34 cellular contexts compared by ENCODE assay signal in genomic region chr6:31956796-31957195, GRCh38. TPM values are rescaled to one million over a fixed set of nuclear protein-coding genes. Genes with fewer than 3 reads are reported as not detected.
DNase-seq lines count a peak whose midpoint lies in the region; ATAC-seq lines count a peak whose summit lies in the region.
"Had no signal": no experiment of that assay in that cellular context is flagged by ENCODE, and none has a peak within 500 bp of the region (broad histone marks: within the 10 kb centered on the region; RNA-seq: fewer than 3 reads in every experiment).

No MANE protein-coding gene starts in this region.

- H3K36me3 Mint-ChIP-seq in T-helper 2 cell treated with Interferon-gamma antibody and Interleukin-4, amounts not matched to agents 5 μg/mL and 100 μg/mL, for 36 hours (ENCODE audit: low read depth): peaks cover 55% of the 10 kb centered on the region
- peaks cover 66% of the 10 kb centered on the region for H3K36me3 Mint-ChIP-seq in activated CD8-positive, alpha-beta T cell treated with anti-CD3 and anti-CD28 coated beads, Interleukin-2, amount 10 ng/mL, durations not matched to agents 7 days and 5 days (ENCODE audit: low read depth)
- H3K36me3 Mint-ChIP-seq in naive thymus-derived CD4-positive, alpha-beta T cell: peaks cover 19 to 34% (median 23%) of the 10 kb centered on the region in 5 donors

- H3K27me3 Mint-ChIP-seq in T-helper 2 cell treated with Interferon-gamma antibody and Interleukin-4, amounts not matched to agents 5 μg/mL and 100 μg/mL, for 36 hours (ENCODE audit: low read depth): no peaks in the 10 kb centered on the region
- H3K27me3 Mint-ChIP-seq in activated CD8-positive, alpha-beta T cell treated with anti-CD3 and anti-CD28 coated beads, Interleukin-2, amount 10 ng/mL, durations not matched to agents 7 days and 5 days (ENCODE audit: low read depth): no peaks in the 10 kb centered on the region
- no peaks in the 10 kb centered on the region for H3K27me3 Mint-ChIP-seq in naive thymus-derived CD4-positive, alpha-beta T cell

- no peak overlapping the region for H3K27ac Mint-ChIP-seq in T-helper 2 cell treated with Interferon-gamma antibody and Interleukin-4, amounts not matched to agents 5 μg/mL and 100 μg/mL, for 36 hours
- H3K27ac Mint-ChIP-seq in activated CD8-positive, alpha-beta T cell treated with anti-CD3 and anti-CD28 coated beads, Interleukin-2, amount 10 ng/mL, durations not matched to agents 7 days and 5 days: peak overlapping the region; percentile 27
- peak overlapping the region in 4 of 9 donors; percentile 75 to 99 (median 94) for H3K27ac Mint-ChIP-seq in naive thymus-derived CD4-positive, alpha-beta T cell
- H3K27ac Mint-ChIP-seq: CD8-positive, alpha-beta T cell had no signal

- no peak for DNase-seq in T-helper 2 cell treated with Interferon-gamma antibody and Interleukin-4, amounts not matched to agents 5 μg/mL and 100 μg/mL, for 36 hours (ENCODE audit: low spot score)
- no peak for DNase-seq in T-helper 2 cell
- no peak for DNase-seq in activated CD8-positive, alpha-beta T cell treated with anti-CD3 and anti-CD28 coated beads, Interleukin-2, amount 10 ng/mL, durations not matched to agents 7 days and 5 days
- DNase-seq in naive thymus-derived CD4-positive, alpha-beta T cell: no peak
- DNase-seq in MG63: no peak
- no peak for DNase-seq in OCI-M1 (lab: John Stamatoyannopoulos, UW)
- DNase-seq: activated CD4-positive, alpha-beta T cell treated with anti-CD3 and anti-CD28 coated beads, Interleukin-2, amount 50 U/mL, for 48 hours; activated gamma-delta T cell; aorta; CD8-positive, alpha-beta T cell; cortex of kidney; foreskin fibroblast; heart left ventricle; kidney glomerular epithelial cell; NCI-H1092 treated with DMSO at 0.1 percent for 48 hours; NCI-H187; NCI-H2171; NCI-H524; NK-92 treated with Interleukin-12 subunit alpha and Interleukin-12 subunit beta, amount 100 ng/mL, for 24 hours; nucleus accumbens; PC-9; Right ventricle myocardium superior; stomach; T1000; thyroid gland had no signal

- intact Hi-C loops in naive thymus-derived CD4-positive, alpha-beta T cell (cut with micrococcal nuclease): loop anchor here (5.0 kb wide), 7 partner anchors 119 to 1744 kb away; partner anchors contain the start of genes AGPAT1 (in 1 of the 2), CSNK2B (in 1 of the 2), LY6G5B (in 1 of the 2) and PHF1 (in 1 of the 2)

- peaks cover 22% of the 10 kb centered on the region for H3K4me1 ChIP-seq in ACC112 (ENCODE audit: control insufficient read depth, insufficient read depth, low read length, unreplicated experiment)
- H3K4me1 ChIP-seq in naive thymus-derived CD4-positive, alpha-beta T cell (ENCODE audit: control insufficient read depth in 2 of 2, insufficient read depth in 2 of 2, low read length in 2 of 2): peaks cover 18 to 20% of the 10 kb centered on the region in 2 donors

- peak overlapping the region; percentile 89; the same call in 1 of the 2 replicates for H3K4me3 ChIP-seq in ACC112 (ENCODE audit: low read depth, low read length)
- no peak overlapping the region for H3K4me3 ChIP-seq in naive thymus-derived CD4-positive, alpha-beta T cell (ENCODE audit: low read length)
- no peak overlapping the region for H3K4me3 ChIP-seq in MG63
- H3K4me3 ChIP-seq: cardiac muscle cell, lung, stomach, thyroid gland had no signal

- H3K36me3 ChIP-seq in ACC112 (ENCODE audit: insufficient read depth, low read length) (peaks cover 16% of the 10 kb centered on the region), MG63 (peaks cover 32% of the 10 kb centered on the region)
- peaks cover 15 to 72% (median 25%) of the 10 kb centered on the region in 3 experiments for H3K36me3 ChIP-seq in naive thymus-derived CD4-positive, alpha-beta T cell (ENCODE audit: control insufficient read depth in 2 of 3, insufficient read depth in 3 of 3, low read length in 3 of 3)

- peak overlapping the region; percentile 94 for H3K4me3 Mint-ChIP-seq in T-helper 2 cell treated with Interferon-gamma antibody and Interleukin-4, amounts not matched to agents 5 μg/mL and 100 μg/mL, for 36 hours
- no peak overlapping the region for H3K4me3 Mint-ChIP-seq in activated CD8-positive, alpha-beta T cell treated with anti-CD3 and anti-CD28 coated beads, Interleukin-2, amount 10 ng/mL, durations not matched to agents 7 days and 5 days
- H3K4me3 Mint-ChIP-seq in naive thymus-derived CD4-positive, alpha-beta T cell: peak overlapping the region in 2 of 10 donors; percentile 91 to 100

- POLR2A ChIA-PET in activated CD8-positive, alpha-beta T cell treated with anti-CD3 and anti-CD28 coated beads, Interleukin-2, amount 10 ng/mL, durations not matched to agents 7 days and 5 days (lab: Charles Lee): interaction anchor here (4.1 kb wide), 1 partner anchor 15 kb away, joined by 68 read pairs; the partner anchor contains the start of gene DXO
- POLR2A ChIA-PET in naive thymus-derived CD4-positive, alpha-beta T cell (lab: Charles Lee): interaction anchor here (1.4 to 6.1 kb wide), 2 partner anchors 16 to 121 kb away, joined by 4 to 108 read pairs; partner anchors contain the start of gene DXO

- H3K4me1 Mint-ChIP-seq in T-helper 2 cell treated with Interferon-gamma antibody and Interleukin-4, amounts not matched to agents 5 μg/mL and 100 μg/mL, for 36 hours (ENCODE audit: low read depth): peaks cover 27% of the 10 kb centered on the region
- peaks cover 35% of the 10 kb centered on the region for H3K4me1 Mint-ChIP-seq in activated CD8-positive, alpha-beta T cell treated with anti-CD3 and anti-CD28 coated beads, Interleukin-2, amount 10 ng/mL, durations not matched to agents 7 days and 5 days (ENCODE audit: low read depth)
- peaks cover 23 to 48% (median 39%) of the 10 kb centered on the region in 7 donors for H3K4me1 Mint-ChIP-seq in naive thymus-derived CD4-positive, alpha-beta T cell

- no peak for ATAC-seq in activated CD8-positive, alpha-beta T cell treated with anti-CD3 and anti-CD28 coated beads, Interleukin-2, amount 10 ng/mL, durations not matched to agents 7 days and 5 days
- no peak for ATAC-seq in naive thymus-derived CD4-positive, alpha-beta T cell
- no peak for ATAC-seq in GM18907 (IDR thresholded peaks at IDR 0.05; ENCODE audit: unreplicated experiment)
- ATAC-seq: CD8-positive, alpha-beta T cell; esophagus mucosa; heart left ventricle had no signal

- no peak overlapping the region for H3K27ac ChIP-seq in ACC112 (ENCODE audit: low read depth, low read length)
- peak overlapping the region; percentile 99 for H3K27ac ChIP-seq in naive thymus-derived CD4-positive, alpha-beta T cell (ENCODE audit: low read depth, low read length)
- H3K27ac ChIP-seq: 22Rv1, cardiac muscle cell, heart left ventricle, PC-9, skin epidermis, stomach, thyroid gland had no signal

- H2AFZ ChIP-seq in ACC112 (ENCODE audit: low read length, unreplicated experiment): no peak overlapping the region
- H2AFZ ChIP-seq: PC-9 had no signal

- H3K27me3 ChIP-seq in ACC112 (ENCODE audit: insufficient read depth, low read length): no peaks in the 10 kb centered on the region
- H3K27me3 ChIP-seq in naive thymus-derived CD4-positive, alpha-beta T cell (ENCODE audit: control insufficient read depth in 2 of 2, insufficient read depth in 2 of 2, low read length in 2 of 2): no peaks in the 10 kb centered on the region
- H3K27me3 ChIP-seq in MG63: no peaks in the 10 kb centered on the region
- H3K27me3 ChIP-seq: cardiac muscle cell, heart left ventricle, stomach, thyroid gland had no signal

- CTCF ChIA-PET in activated CD8-positive, alpha-beta T cell treated with anti-CD3 and anti-CD28 coated beads, Interleukin-2, amount 10 ng/mL, durations not matched to agents 7 days and 5 days (lab: Charles Lee): no interaction called here
- CTCF ChIA-PET in naive thymus-derived CD4-positive, alpha-beta T cell (lab: Charles Lee): no interaction called here

- no peaks in the 10 kb centered on the region for H3K9me3 Mint-ChIP-seq in T-helper 2 cell treated with Interferon-gamma antibody and Interleukin-4, amounts not matched to agents 5 μg/mL and 100 μg/mL, for 36 hours
- H3K9me3 Mint-ChIP-seq in activated CD8-positive, alpha-beta T cell treated with anti-CD3 and anti-CD28 coated beads, Interleukin-2, amount 10 ng/mL, durations not matched to agents 7 days and 5 days (ENCODE audit: insufficient read depth): no peaks in the 10 kb centered on the region
- H3K9me3 Mint-ChIP-seq in naive thymus-derived CD4-positive, alpha-beta T cell: no peaks in the 10 kb centered on the region
- H3K9me3 Mint-ChIP-seq: CD8-positive, alpha-beta T cell had no signal

- no peaks in the 10 kb centered on the region for H3K9me3 ChIP-seq in naive thymus-derived CD4-positive, alpha-beta T cell (ENCODE audit: control insufficient read depth in 2 of 3, low read length in 3 of 3)
- H3K9me3 ChIP-seq in MG63: no peaks in the 10 kb centered on the region
- H3K9me3 ChIP-seq: heart left ventricle, stomach, thyroid gland had no signal

- H3K79me2 ChIP-seq in ACC112 (ENCODE audit: control insufficient read depth, insufficient read depth, low read length, unreplicated experiment): peaks cover 31% of the 10 kb centered on the region

RNA-seq across cellular contexts. Expression of gene NELFE, which starts 2.0 kb away (rescaled TPM):
- total RNA-seq in activated CD8-positive, alpha-beta T cell treated with anti-CD3 and anti-CD28 coated beads, Interleukin-2, amount 10 ng/mL, durations not matched to agents 7 days and 5 days: 10 to 100 TPM; 67.1 to 70.8 TPM
- total RNA-seq in naive thymus-derived CD4-positive, alpha-beta T cell: 10 to 100 TPM; 47.5 to 71.7 (median 59.1) TPM
- 10 to 100 TPM; 56.5 to 76.6 TPM for polyA plus RNA-seq in naive thymus-derived CD4-positive, alpha-beta T cell
- total RNA-seq in MG63 (2014; rRNA removed; shearing (Covaris generic); ENCODE audit: low replicate concordance): 111 and 131 TPM in 2 replicates

RNA-seq across cellular contexts. Expression of gene SKIC2, which starts 2.2 kb away (rescaled TPM):
- total RNA-seq in activated CD8-positive, alpha-beta T cell treated with anti-CD3 and anti-CD28 coated beads, Interleukin-2, amount 10 ng/mL, durations not matched to agents 7 days and 5 days: 10 to 100 TPM; 73.2 to 73.4 TPM
- total RNA-seq in naive thymus-derived CD4-positive, alpha-beta T cell: 100 to 1,000 TPM in 3 of 5 experiments, 10 to 100 TPM in 2; 85.6 to 139 (median 101) TPM
- 10 to 100 TPM; 20.1 to 23.5 TPM for polyA plus RNA-seq in naive thymus-derived CD4-positive, alpha-beta T cell
- total RNA-seq in MG63 (2014; rRNA removed; shearing (Covaris generic); ENCODE audit: low replicate concordance): 22.9 and 25.2 TPM in 2 replicates

RNA-seq across cellular contexts. Expression of gene CFB, which starts 10.9 kb away (rescaled TPM):
- under 1 TPM in 1 of 2 experiments, not detected in 1; 0.58 TPM for total RNA-seq in activated CD8-positive, alpha-beta T cell treated with anti-CD3 and anti-CD28 coated beads, Interleukin-2, amount 10 ng/mL, durations not matched to agents 7 days and 5 days
- total RNA-seq in naive thymus-derived CD4-positive, alpha-beta T cell: 1 to 10 TPM in 2 of 5 experiments, under 1 TPM in 1, not detected in 2; 0.56 to 1.4 (median 1.1) TPM
- polyA plus RNA-seq in naive thymus-derived CD4-positive, alpha-beta T cell: 1 to 10 TPM; 1.4 to 1.8 TPM
- 2.2 and 6.9 TPM in 2 replicates for total RNA-seq in MG63 (2014; rRNA removed; shearing (Covaris generic); ENCODE audit: low replicate concordance)
- total RNA-seq: G401, H1 had no signal

RNA-seq across cellular contexts. Expression of gene DXO, which starts 15.1 kb away (rescaled TPM):
- 10 to 100 TPM; 14.8 to 17.7 TPM for total RNA-seq in activated CD8-positive, alpha-beta T cell treated with anti-CD3 and anti-CD28 coated beads, Interleukin-2, amount 10 ng/mL, durations not matched to agents 7 days and 5 days
- total RNA-seq in naive thymus-derived CD4-positive, alpha-beta T cell: 10 to 100 TPM; 19.3 to 44.3 (median 35.0) TPM
- polyA plus RNA-seq in naive thymus-derived CD4-positive, alpha-beta T cell: 10 to 100 TPM; 12.6 to 16.2 TPM
- 9.8 and 13.7 TPM in 2 replicates for total RNA-seq in MG63 (2014; rRNA removed; shearing (Covaris generic); ENCODE audit: low replicate concordance)

RNA-seq across cellular contexts. Expression of gene C4A, which starts 25.1 kb away (rescaled TPM):
- total RNA-seq in activated CD8-positive, alpha-beta T cell treated with anti-CD3 and anti-CD28 coated beads, Interleukin-2, amount 10 ng/mL, durations not matched to agents 7 days and 5 days: 1 to 10 TPM; 3.6 to 5.1 TPM
- 1 to 10 TPM; 3.2 to 9.0 (median 8.0) TPM for total RNA-seq in naive thymus-derived CD4-positive, alpha-beta T cell
- not detected for polyA plus RNA-seq in naive thymus-derived CD4-positive, alpha-beta T cell
- total RNA-seq in MG63 (2014; rRNA removed; shearing (Covaris generic); ENCODE audit: low replicate concordance): 0.26 TPM in 1 of 2 replicates, not detected in the other
